21 cellular contexts compared by ENCODE assay signal in the genomic region with DNA sequence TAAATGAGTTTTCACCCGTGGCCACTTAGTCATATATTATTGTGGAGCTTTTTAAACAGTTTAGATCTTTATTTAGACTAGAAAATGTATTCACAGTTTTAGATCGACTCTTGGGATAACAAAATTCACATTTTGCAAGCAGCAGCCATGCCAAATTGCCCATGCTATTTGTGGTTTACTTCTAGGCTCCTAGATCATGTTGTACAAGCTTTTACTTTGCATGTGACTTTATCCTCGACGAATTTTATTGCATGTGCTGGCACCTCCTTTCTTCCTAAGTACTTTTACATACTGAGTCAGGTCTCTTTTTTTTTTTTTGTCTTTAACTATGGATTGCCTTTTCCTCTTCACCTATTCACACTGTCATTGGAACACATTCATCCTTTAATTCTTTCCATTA. TPM values are rescaled to one million over a fixed set of nuclear protein-coding genes. Genes with fewer than 3 reads are reported as not detected.
DNase-seq lines count a peak whose midpoint lies in the region; ATAC-seq and TF ChIP-seq lines count a peak whose summit lies in the region.
"Had no signal": no experiment of that assay in that cellular context is flagged by ENCODE, and none has a peak within 500 bp of the region (broad histone marks: within the 10 kb centered on the region; RNA-seq: fewer than 3 reads in every experiment).

No MANE protein-coding gene starts in this region.

- H2BK5ac ChIP-seq in IMR-90 (ENCODE audit: low read depth, low read length, poor library complexity, severe bottlenecking): peak overlapping the region; percentile 0

- no peak overlapping the region; a peak in 1 of 4 replicates for H4K8ac ChIP-seq in IMR-90 (ENCODE audit: low read depth in 2 of 2, low read length in 2 of 2)

- H2AFZ ChIP-seq in IMR-90 (replicated peaks; ENCODE audit: low read length, poor library complexity) (no peak overlapping the region), osteoblast (ENCODE audit: low read length) (peak overlapping the region; percentile 77)

- H3K4me2 ChIP-seq in IMR-90 (ENCODE audit: low read depth, low read length) (peak overlapping the region; percentile 29; the same call in 1 of the 2 replicates), osteoblast (ENCODE audit: insufficient read depth, low read length) (peak overlapping the region; percentile 55)
- H3K4me2 ChIP-seq: KMS-11 had no signal

- no peaks in the 10 kb centered on the region for H3K79me2 ChIP-seq in osteoblast (ENCODE audit: insufficient read depth, low read length)

- no peak overlapping the region for H2AK9ac ChIP-seq in IMR-90 (replicated peaks; ENCODE audit: low read depth, low read length, poor library complexity)

- H3K27ac ChIP-seq in IMR-90 (ENCODE audit: insufficient read depth, low read length): no peak overlapping the region
- H3K27ac ChIP-seq in osteoblast (ENCODE audit: low read depth, low read length): no peak overlapping the region
- H3K27ac ChIP-seq in brain microvascular endothelial cell: no peak overlapping the region
- H3K27ac ChIP-seq: KMS-11, SJSA1 had no signal

- POLR2A ChIA-PET in IMR-90 (lab: Charles Lee; ENCODE audit: unreplicated experiment): interaction anchor here (0.6 kb wide), 1 partner anchor 108 kb away, joined by 3 read pairs; no protein-coding TSS in a partner anchor

- no peaks in the 10 kb centered on the region for H3K36me3 ChIP-seq in IMR-90 (ENCODE audit: control insufficient read depth, insufficient read depth, low read length)
- H3K36me3 ChIP-seq in osteoblast (ENCODE audit: insufficient read depth, low read length): no peaks in the 10 kb centered on the region
- H3K36me3 ChIP-seq in brain microvascular endothelial cell (replicated peaks): no peaks in the 10 kb centered on the region
- H3K36me3 ChIP-seq: SJSA1 had no signal

- in situ Hi-C loops in IMR-90 (cut with MboI; ENCODE audit: low sequenced_read_pairs) (no loop called here), brain microvascular endothelial cell (cut with HindIII; ENCODE audit: low pct_ligation_motif_present, low sequenced_read_pairs) (loop anchor here (25.0 kb wide), 1 partner anchor 157 kb away; a partner anchor contains a TSS)

- peak; percentile 8 to 33 for DNase-seq in NCI-H526 (lab: John Stamatoyannopoulos, UW)
- no peak for DNase-seq in NCI-H526 treated with DMSO at 0.1 percent for 48 hours (lab: John Stamatoyannopoulos, UW)
- DNase-seq in IMR-90: no peak
- DNase-seq in epithelial cell of esophagus (ENCODE audit: low read depth): peak; percentile 25
- DNase-seq in osteoblast (ENCODE audit: insufficient read length, low spot score, missing footprints): no peak
- DNase-seq in brain microvascular endothelial cell: no peak
- DNase-seq: 8988T; AML-193; C1 segment of cervical spinal cord; CD8-positive, alpha-beta T cell; DND-41; NCI-H1694; NCI-H2081; NCI-H2171 treated with DMSO at 0.1 percent for 48 hours; NCI-H524 treated with DMSO at 0.1 percent for 48 hours; SW 1271 had no signal

- no CpG with 5 or more reads among the region's 4 CpGs for WGBS in IMR-90 (ENCODE audit: extremely low coverage in 2 of 2, insufficient read length in 1 of 2), 2 experiments

- peak overlapping the region; percentile 18; the same call in 1 of the 2 replicates for H3K23ac ChIP-seq in IMR-90 (ENCODE audit: low read depth, low read length)

- no TSS peak for BruUV-seq in IMR-90 (replicated peaks; lab: Mats Ljungman, UMichigan)

- TF ChIP-seq RAD21 in IMR-90 (IDR thresholded peaks at IDR 0.05; ENCODE audit: low read length): no peak

- CTCF ChIA-PET in IMR-90 (lab: Yijun Ruan, JAX): interaction anchor here (0.8 to 1.7 kb wide), 3 partner anchors 24 to 159 kb away, joined by 3 to 5 read pairs (median 5); no protein-coding TSS in a partner anchor

- no peak overlapping the region for H2BK120ac ChIP-seq in IMR-90 (ENCODE audit: low read depth, low read length)

- H3K56ac ChIP-seq in IMR-90 (ENCODE audit: extremely low read depth, insufficient read depth, low read length): no peak overlapping the region

- H3K4me1 ChIP-seq in IMR-90 (ENCODE audit: control insufficient read depth, insufficient read depth, low read length): no peaks in the 10 kb centered on the region
- peaks cover 27% of the 10 kb centered on the region for H3K4me1 ChIP-seq in osteoblast (ENCODE audit: insufficient read depth, low read length)

- H2BK20ac ChIP-seq in IMR-90 (ENCODE audit: low read depth, low read length): no peak overlapping the region

- no peaks in the 10 kb centered on the region for H3K79me1 ChIP-seq in IMR-90 (ENCODE audit: low read depth in 1 of 2, low read length in 2 of 2)

- TF ChIP-seq CTCF in IMR-90 (conservative IDR thresholded peaks at IDR 0.05; ENCODE audit: low read depth, low read length): no peak
- no peak for TF ChIP-seq CTCF in epithelial cell of esophagus (IDR thresholded peaks at IDR 0.05; ENCODE audit: insufficient read depth, low read depth, low read length, missing control alignments)
- no peak for TF ChIP-seq CTCF in osteoblast (IDR thresholded peaks at IDR 0.05; ENCODE audit: extremely low read depth, low read depth, low read length)
- TF ChIP-seq CTCF in brain microvascular endothelial cell (IDR thresholded peaks at IDR 0.05; ENCODE audit: low read depth, low read length, missing control alignments): no peak

- H4K91ac ChIP-seq in IMR-90 (ENCODE audit: insufficient read depth, low read depth, low read length): no peak overlapping the region

- H3K4ac ChIP-seq in IMR-90 (ENCODE audit: low read depth, low read length): no peak overlapping the region

- H3K14ac ChIP-seq in IMR-90 (replicated peaks; ENCODE audit: low read depth, low read length): no peak overlapping the region

- H3K4me3 ChIP-seq in IMR-90 (ENCODE audit: insufficient read depth, low read depth, low read length) (no peak overlapping the region), epithelial cell of esophagus (ENCODE audit: low read length) (no peak overlapping the region), osteoblast (ENCODE audit: insufficient read depth, low read length) (no peak overlapping the region), brain microvascular endothelial cell (ENCODE audit: low read depth, low read length) (no peak overlapping the region)
- H3K4me3 ChIP-seq: SJSA1 had no signal

- H3K9me3 ChIP-seq in IMR-90 (ENCODE audit: control insufficient read depth, insufficient read depth, low read length) (no peaks in the 10 kb centered on the region), osteoblast (ENCODE audit: low read depth, low read length) (no peaks in the 10 kb centered on the region)
- H3K9me3 ChIP-seq: SJSA1 had no signal

- H2BK15ac ChIP-seq in IMR-90 (ENCODE audit: low read depth, low read length): no peak overlapping the region

- no peak overlapping the region for H2AK5ac ChIP-seq in IMR-90 (ENCODE audit: low read depth, low read length)

- intact Hi-C loops in IMR-90 (cut with micrococcal nuclease): no loop called here

- no peaks in the 10 kb centered on the region for H3K9me1 ChIP-seq in IMR-90 (ENCODE audit: insufficient read depth, low read length)

- H3K18ac ChIP-seq in IMR-90 (ENCODE audit: low read depth, low read length): peak overlapping the region; percentile 8; the same call in 1 of the 2 replicates

- H4K20me1 ChIP-seq in IMR-90 (ENCODE audit: insufficient read depth, low read length) (no peaks in the 10 kb centered on the region), osteoblast (ENCODE audit: insufficient read depth, low read length) (no peaks in the 10 kb centered on the region)

- dilution Hi-C loops in IMR-90 (cut with HindIII; ENCODE audit: low sequenced_read_pairs, unreplicated experiment): loop anchor here (25.0 kb wide), 1 partner anchor 157 kb away; a partner anchor contains a TSS

- H3K9ac ChIP-seq in IMR-90 (ENCODE audit: low read depth, low read length): no peak overlapping the region
- H3K9ac ChIP-seq: KMS-11 had no signal

- H3K27me3 ChIP-seq in IMR-90 (ENCODE audit: control insufficient read depth, insufficient read depth, low read length) (no peaks in the 10 kb centered on the region), osteoblast (ENCODE audit: insufficient read depth, low read length) (no peaks in the 10 kb centered on the region), brain microvascular endothelial cell (replicated peaks) (no peaks in the 10 kb centered on the region)
- H3K27me3 ChIP-seq: SJSA1 had no signal

- no peak for TF ChIP-seq POLR2A in IMR-90 (IDR thresholded peaks at IDR 0.05; ENCODE audit: low read depth, low read length)

- H4K5ac ChIP-seq in IMR-90 (ENCODE audit: low read depth, low read length): no peak overlapping the region

- no peak; the same call in 1 of the 2 replicates for ATAC-seq in IMR-90 (ENCODE audit: low read depth)
- no peak for ATAC-seq in GM18870 (IDR thresholded peaks at IDR 0.05; ENCODE audit: unreplicated experiment)
- no peak for ATAC-seq in HG02840 (IDR thresholded peaks at IDR 0.05; ENCODE audit: low FRiP score, unreplicated experiment)
- ATAC-seq: CD8-positive, alpha-beta T cell; Right ventricle myocardium inferior had no signal

TF ChIP-seq in IMR-90, 13 proteins besides CTCF, POLR2A, EP300 and RAD21 (continues in another document):
- TF ChIP-seq, protein P1, sequence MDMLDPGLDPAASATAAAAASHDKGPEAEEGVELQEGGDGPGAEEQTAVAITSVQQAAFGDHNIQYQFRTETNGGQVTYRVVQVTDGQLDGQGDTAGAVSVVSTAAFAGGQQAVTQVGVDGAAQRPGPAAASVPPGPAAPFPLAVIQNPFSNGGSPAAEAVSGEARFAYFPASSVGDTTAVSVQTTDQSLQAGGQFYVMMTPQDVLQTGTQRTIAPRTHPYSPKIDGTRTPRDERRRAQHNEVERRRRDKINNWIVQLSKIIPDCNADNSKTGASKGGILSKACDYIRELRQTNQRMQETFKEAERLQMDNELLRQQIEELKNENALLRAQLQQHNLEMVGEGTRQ (IDR thresholded peaks at IDR 0.05; ENCODE audit: low read depth, low read length): no peak
- TF ChIP-seq CEBPB (IDR thresholded peaks at IDR 0.05; ENCODE audit: low read depth, low read length) (no peak), MXI1 (IDR thresholded peaks at IDR 0.05; ENCODE audit: borderline replicate concordance, low read depth, low read length) (no peak), FOS (IDR thresholded peaks at IDR 0.05; ENCODE audit: low read depth, low read length) (no peak), RFX5 (IDR thresholded peaks at IDR 0.05; ENCODE audit: low read depth, low read length) (no peak)
- TF ChIP-seq, protein P2, sequence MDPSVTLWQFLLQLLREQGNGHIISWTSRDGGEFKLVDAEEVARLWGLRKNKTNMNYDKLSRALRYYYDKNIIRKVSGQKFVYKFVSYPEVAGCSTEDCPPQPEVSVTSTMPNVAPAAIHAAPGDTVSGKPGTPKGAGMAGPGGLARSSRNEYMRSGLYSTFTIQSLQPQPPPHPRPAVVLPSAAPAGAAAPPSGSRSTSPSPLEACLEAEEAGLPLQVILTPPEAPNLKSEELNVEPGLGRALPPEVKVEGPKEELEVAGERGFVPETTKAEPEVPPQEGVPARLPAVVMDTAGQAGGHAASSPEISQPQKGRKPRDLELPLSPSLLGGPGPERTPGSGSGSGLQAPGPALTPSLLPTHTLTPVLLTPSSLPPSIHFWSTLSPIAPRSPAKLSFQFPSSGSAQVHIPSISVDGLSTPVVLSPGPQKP (IDR thresholded peaks at IDR 0.05; ENCODE audit: borderline replicate concordance, low read depth, low read length): no peak

RNA-seq across cellular contexts. Expression of a gene that starts 23.2 kb away (rescaled TPM):
- total RNA-seq in IMR-90 (2012; rRNA removed): 5.0 and 5.9 TPM in 2 replicates
- 0.87 and 1.1 TPM in 2 replicates for polyA plus RNA-seq in IMR-90 (2012; rRNA removed)
- 0.27 and 0.43 TPM in 2 replicates for polyA plus RNA-seq in IMR-90 (2012; cell fraction: cytosol; rRNA removed)
- polyA plus RNA-seq in IMR-90 (2012; cell fraction: nucleus; rRNA removed; ENCODE audit: low replicate concordance): 0.04 and 0.46 TPM in 2 replicates
- total RNA-seq in osteoblast: 9.4 and 10.6 TPM in 2 replicates

Comparison
In these comparisons a context has a peak if more than half of its experiments do, and no peak if none do; other contexts are left out.
1. DNase-seq: peak in NCI-H526 (2 of 2) and epithelial cell of esophagus (single experiment); none in NCI-H526 treated with DMSO at 0.1 percent for 48 hours (single experiment), IMR-90 (single experiment), osteoblast (single experiment) and brain microvascular endothelial cell (single experiment).